In the genomic region with DNA sequence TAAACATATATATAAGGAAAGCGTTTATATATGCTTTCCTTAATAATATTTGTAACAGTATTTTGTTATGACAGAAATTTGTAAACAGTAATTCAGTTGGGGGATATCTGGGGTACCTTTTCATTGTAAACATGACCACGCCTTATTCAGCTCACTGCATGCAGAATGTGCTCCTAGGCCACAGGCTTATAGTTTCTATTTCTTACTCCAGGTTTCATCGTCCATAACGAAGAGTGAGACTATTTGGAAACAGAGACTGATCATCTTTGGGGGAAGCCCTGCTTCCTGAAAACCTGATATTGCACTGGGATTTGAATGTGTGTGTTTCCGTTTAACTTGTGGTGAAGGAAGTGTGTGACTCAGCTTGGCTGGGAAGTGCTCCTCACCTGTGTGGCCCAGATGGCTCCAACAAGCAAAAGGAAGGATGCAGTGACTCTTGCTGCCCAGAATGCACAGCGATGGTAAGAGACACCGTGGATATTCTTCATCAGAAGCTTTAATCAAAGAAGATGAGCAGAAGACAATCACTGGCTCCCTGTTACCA, we compare ENCODE assay signal across 24 cellular contexts. TPM values are rescaled to one million over a fixed set of nuclear protein-coding genes. Genes with fewer than 3 reads are reported as not detected.
A peak's percentile ranks its signal among the peaks of the same experiment; 100 is the strongest.
DNase-seq lines count a peak whose midpoint lies in the region; ATAC-seq and TF ChIP-seq lines count a peak whose summit lies in the region.
"Had no signal": no experiment of that assay in that cellular context is flagged by ENCODE, and none has a peak within 500 bp of the region (broad histone marks: within the 10 kb centered on the region; RNA-seq: fewer than 3 reads in every experiment).

No MANE protein-coding gene starts in this region.

- no peak for TF ChIP-seq CTCF in chondrocyte (IDR thresholded peaks at IDR 0.05)

- ATAC-seq in HG03439 (IDR thresholded peaks at IDR 0.05; ENCODE audit: unreplicated experiment) = no peak
- ATAC-seq: activated CD8-positive, alpha-beta memory T cell treated with anti-CD3 and anti-CD28 coated beads, Interleukin-2, amount 10 ng/mL, durations not matched to agents 7 days and 5 days; psoas muscle; Right ventricle myocardium inferior had no signal

- peak overlapping the region; percentile 34 for H3K27ac Mint-ChIP-seq in chondrocyte (ENCODE audit: unreplicated experiment)
- H3K27ac Mint-ChIP-seq: activated CD8-positive, alpha-beta memory T cell treated with anti-CD3 and anti-CD28 coated beads, Interleukin-2, amount 10 ng/mL, durations not matched to agents 7 days and 5 days had no signal

- H3K27me3 Mint-ChIP-seq in chondrocyte (ENCODE audit: low read depth) = no peaks in the 10 kb centered on the region
- H3K27me3 Mint-ChIP-seq: activated CD8-positive, alpha-beta memory T cell treated with anti-CD3 and anti-CD28 coated beads, Interleukin-2, amount 10 ng/mL, durations not matched to agents 7 days and 5 days had no signal

- H3K9me3 Mint-ChIP-seq in chondrocyte (ENCODE audit: low read depth) = no peaks in the 10 kb centered on the region
- H3K9me3 Mint-ChIP-seq: neural crest cell had no signal

- no peak overlapping the region for H3K4me3 Mint-ChIP-seq in chondrocyte (ENCODE audit: unreplicated experiment)
- H3K4me3 Mint-ChIP-seq: activated CD8-positive, alpha-beta memory T cell treated with anti-CD3 and anti-CD28 coated beads, Interleukin-2, amount 10 ng/mL, durations not matched to agents 7 days and 5 days; neural crest cell had no signal

- peaks cover 27% of the 10 kb centered on the region for H3K4me1 Mint-ChIP-seq in chondrocyte (ENCODE audit: low read depth)
- H3K4me1 Mint-ChIP-seq: activated CD8-positive, alpha-beta memory T cell treated with anti-CD3 and anti-CD28 coated beads, Interleukin-2, amount 10 ng/mL, durations not matched to agents 7 days and 5 days; neural crest cell had no signal

- DNase-seq in A172 (ENCODE audit: low spot score) (peak; percentile 16), M059J (ENCODE audit: low read depth) (peak; percentile 40), chondrocyte (ENCODE audit: low spot score) (no peak), iris pigment epithelial cell (ENCODE audit: low read depth) (peak; percentile 28), cortex of kidney (lab: John Stamatoyannopoulos, UW) (no peak), amygdala (lab: John Stamatoyannopoulos, UW) (no peak), KG1 (lab: John Stamatoyannopoulos, UW) (no peak)
- DNase-seq: activated CD4-positive, alpha-beta T cell treated with anti-CD3 and anti-CD28 coated beads for 4 hours; activated CD8-positive, alpha-beta memory T cell treated with anti-CD3 and anti-CD28 coated beads, Interleukin-2, amount 10 ng/mL, durations not matched to agents 7 days and 5 days; activated effector memory CD4-positive, alpha-beta T cell treated with Interleukin-2 at 50 U/mL for 16 hours; KBM-7; left cardiac atrium; NCI-H1048; NCI-H524; psoas muscle; small intestine; stimulated activated CD4-positive, alpha-beta T cell treated with anti-CD3 and anti-CD28 coated beads, Interleukin-2, amount 100 ng/mL, for 48 hours; upper lobe of left lung had no signal

- H3K36me3 Mint-ChIP-seq in chondrocyte (ENCODE audit: low read depth) = peaks cover 12% of the 10 kb centered on the region
- H3K36me3 Mint-ChIP-seq: activated CD8-positive, alpha-beta memory T cell treated with anti-CD3 and anti-CD28 coated beads, Interleukin-2, amount 10 ng/mL, durations not matched to agents 7 days and 5 days had no signal

RNA-seq across cellular contexts. Expression of gene LTV1, which starts 19.6 kb away (rescaled TPM):
- 41.2 and 46.3 TPM in 2 replicates for total RNA-seq in A172 (2014; rRNA removed; shearing (Covaris generic))
- total RNA-seq in M059J (2014; rRNA removed; shearing (Covaris generic)) = 27.4 and 31.0 TPM in 2 replicates
- 15.0 to 22.6 TPM (median 15.4 TPM) in 3 replicates for total RNA-seq in chondrocyte

RNA-seq across cellular contexts. Expression of gene ZC2HC1B, which starts 40.7 kb away (rescaled TPM):
- not detected in 2 replicates for total RNA-seq in A172 (2014; rRNA removed; shearing (Covaris generic))
- total RNA-seq in M059J (2014; rRNA removed; shearing (Covaris generic)) = not detected in 2 replicates
- total RNA-seq in chondrocyte = 0.46 TPM in 1 of 3 replicates, not detected in the others
- total RNA-seq: A673, cerebellum, frontal cortex, left cardiac atrium, neural crest cell, Right ventricle myocardium inferior, upper lobe of left lung had no signal

Comparison
In these comparisons a context has a peak if more than half of its experiments do, and no peak if none do; other contexts are left out.
1. DNase-seq: peak in A172 (single experiment), M059J (single experiment) and iris pigment epithelial cell (single experiment); none in chondrocyte (single experiment), cortex of kidney (single experiment), amygdala (0 of 56) and KG1 (single experiment).